Comparison of ENCODE assay signal across 18 cellular contexts in genomic region chr9:68552700-68553099, GRCh38. TPM values are rescaled to one million over a fixed set of nuclear protein-coding genes. Genes with fewer than 3 reads are reported as not detected.
A peak's percentile ranks its signal among the peaks of the same experiment; 100 is the strongest.
DNase-seq lines count a peak whose midpoint lies in the region; ATAC-seq and TF ChIP-seq lines count a peak whose summit lies in the region.
"Had no signal": no experiment of that assay in that cellular context is flagged by ENCODE, and none has a peak within 500 bp of the region (broad histone marks: within the 10 kb centered on the region; RNA-seq: fewer than 3 reads in every experiment).

No MANE protein-coding gene starts in this region.

- POLR2A ChIA-PET in activated CD8-positive, alpha-beta T cell treated with anti-CD3 and anti-CD28 coated beads for 36 hours (lab: Charles Lee): no interaction called here

- H3K27me3 ChIP-seq in right atrium auricular region (no peaks in the 10 kb centered on the region), brain microvascular endothelial cell (replicated peaks) (no peaks in the 10 kb centered on the region), left lung (no peaks in the 10 kb centered on the region)
- H3K27me3 ChIP-seq: cardiac muscle cell had no signal

- H3K4me1 ChIP-seq in right atrium auricular region (peaks cover 0 to 15% of the 10 kb centered on the region in 2 donors), left lung (peaks cover 0 to 23% of the 10 kb centered on the region in 2 donors)
- H3K4me1 ChIP-seq: lower lobe of right lung had no signal

- H3K4me3 Mint-ChIP-seq in activated CD8-positive, alpha-beta T cell treated with anti-CD3 and anti-CD28 coated beads for 36 hours: no peak overlapping the region
- H3K4me3 Mint-ChIP-seq: activated B cell treated with CpG ODN at 0.5 μM for 24 hours had no signal

- TF ChIP-seq CTCF in right atrium auricular region (IDR thresholded peaks at IDR 0.05): no peak
- no peak for TF ChIP-seq CTCF in brain microvascular endothelial cell (IDR thresholded peaks at IDR 0.05; ENCODE audit: low read depth, low read length, missing control alignments)
- TF ChIP-seq CTCF in left lung (IDR thresholded peaks at IDR 0.05): no peak
- TF ChIP-seq CTCF in activated CD8-positive, alpha-beta T cell treated with anti-CD3 and anti-CD28 coated beads for 36 hours (IDR thresholded peaks at IDR 0.05): no peak

- H3K4me3 ChIP-seq in right atrium auricular region (no peak overlapping the region), brain microvascular endothelial cell (ENCODE audit: low read depth, low read length) (no peak overlapping the region), left lung (no peak overlapping the region)
- H3K4me3 ChIP-seq: cardiac muscle cell, lower lobe of right lung had no signal

- peaks cover 4% of the 10 kb centered on the region for H3K27me3 Mint-ChIP-seq in activated CD8-positive, alpha-beta T cell treated with anti-CD3 and anti-CD28 coated beads for 36 hours
- H3K27me3 Mint-ChIP-seq: activated B cell treated with CpG ODN at 0.5 μM for 24 hours had no signal

- DNase-seq in Right ventricle myocardium superior (no peak), right atrium auricular region (ENCODE audit: low spot score) (no peak), brain microvascular endothelial cell (peak; percentile 47), left lung (no peak), activated T-cell treated with anti-CD3 and anti-CD28 coated beads for 4 hours (no peak), NCI-H2107 treated with DMSO at 0.1 percent for 48 hours (lab: John Stamatoyannopoulos, UW; ENCODE audit: unreplicated experiment) (no peak), NCI-H187 treated with DMSO at 0.1 percent for 48 hours (lab: John Stamatoyannopoulos, UW) (no peak)
- no peak for DNase-seq in activated CD8-positive, alpha-beta T cell treated with anti-CD3 and anti-CD28 coated beads for 36 hours
- DNase-seq: activated B cell treated with CpG ODN at 0.5 μM for 24 hours; activated T-cell treated with anti-CD3 and anti-CD28 coated beads, Interleukin-2, amount 50 U/mL, for 1 hour; lower lobe of right lung; NCI-H1092 treated with DMSO at 0.1 percent for 48 hours; NCI-H82; posterior cingulate gyrus; substantia nigra had no signal

- no peaks in the 10 kb centered on the region for H3K9me3 Mint-ChIP-seq in activated CD8-positive, alpha-beta T cell treated with anti-CD3 and anti-CD28 coated beads for 36 hours
- H3K9me3 Mint-ChIP-seq: activated B cell treated with CpG ODN at 0.5 μM for 24 hours had no signal

- ATAC-seq in Right ventricle myocardium superior (ENCODE audit: poor library complexity): peak; percentile 28
- peak; percentile 56 for ATAC-seq in left lung
- no peak for ATAC-seq in activated CD8-positive, alpha-beta T cell treated with anti-CD3 and anti-CD28 coated beads for 36 hours
- ATAC-seq: SK-N-SH treated with all-trans-retinoic acid at 6 μM for 48 hours had no signal

- no peaks in the 10 kb centered on the region for H3K36me3 Mint-ChIP-seq in activated CD8-positive, alpha-beta T cell treated with anti-CD3 and anti-CD28 coated beads for 36 hours (ENCODE audit: low read depth)

- H3K27ac ChIP-seq in right atrium auricular region (no peak overlapping the region), brain microvascular endothelial cell (peak overlapping the region; percentile 56), left lung (no peak overlapping the region)
- H3K27ac ChIP-seq: cardiac muscle cell, lower lobe of right lung had no signal

- H3K9me3 ChIP-seq in right atrium auricular region: no peaks in the 10 kb centered on the region
- H3K9me3 ChIP-seq in left lung: no peaks in the 10 kb centered on the region
- H3K9me3 ChIP-seq: lower lobe of right lung had no signal

- H3K36me3 ChIP-seq in right atrium auricular region (no peaks in the 10 kb centered on the region), brain microvascular endothelial cell (replicated peaks) (no peaks in the 10 kb centered on the region), left lung (no peaks in the 10 kb centered on the region)
- H3K36me3 ChIP-seq: cardiac muscle cell, lower lobe of right lung had no signal

- H3K27ac Mint-ChIP-seq in activated CD8-positive, alpha-beta T cell treated with anti-CD3 and anti-CD28 coated beads for 36 hours: no peak overlapping the region
- H3K27ac Mint-ChIP-seq: activated B cell treated with CpG ODN at 0.5 μM for 24 hours had no signal

- H3K4me1 Mint-ChIP-seq in activated CD8-positive, alpha-beta T cell treated with anti-CD3 and anti-CD28 coated beads for 36 hours (ENCODE audit: low read depth): no peaks in the 10 kb centered on the region

- CTCF ChIA-PET in activated CD8-positive, alpha-beta T cell treated with anti-CD3 and anti-CD28 coated beads for 36 hours (lab: Charles Lee): no interaction called here

- in situ Hi-C loops in brain microvascular endothelial cell (cut with HindIII; ENCODE audit: low pct_ligation_motif_present, low sequenced_read_pairs): no loop called here

- intact Hi-C loops in Right ventricle myocardium superior (cut with DNase I) (no loop called here), left lung (cut with DNase I) (no loop called here)
- intact Hi-C loops in activated CD8-positive, alpha-beta T cell treated with anti-CD3 and anti-CD28 coated beads for 36 hours (cut with micrococcal nuclease): no loop called here

RNA-seq across cellular contexts. Expression of gene TMEM252, which starts 12.0 kb away (rescaled TPM):
- not detected for total RNA-seq in Right ventricle myocardium superior
- total RNA-seq in right atrium auricular region: not detected
- not detected for total RNA-seq in left lung
- not detected for total RNA-seq in activated CD8-positive, alpha-beta T cell treated with anti-CD3 and anti-CD28 coated beads for 36 hours
- total RNA-seq: activated B cell treated with CpG ODN at 0.5 μM for 24 hours, cardiac muscle cell, G401 had no signal
